ENCODE assay signal across 8 cellular contexts in the genomic region with DNA sequence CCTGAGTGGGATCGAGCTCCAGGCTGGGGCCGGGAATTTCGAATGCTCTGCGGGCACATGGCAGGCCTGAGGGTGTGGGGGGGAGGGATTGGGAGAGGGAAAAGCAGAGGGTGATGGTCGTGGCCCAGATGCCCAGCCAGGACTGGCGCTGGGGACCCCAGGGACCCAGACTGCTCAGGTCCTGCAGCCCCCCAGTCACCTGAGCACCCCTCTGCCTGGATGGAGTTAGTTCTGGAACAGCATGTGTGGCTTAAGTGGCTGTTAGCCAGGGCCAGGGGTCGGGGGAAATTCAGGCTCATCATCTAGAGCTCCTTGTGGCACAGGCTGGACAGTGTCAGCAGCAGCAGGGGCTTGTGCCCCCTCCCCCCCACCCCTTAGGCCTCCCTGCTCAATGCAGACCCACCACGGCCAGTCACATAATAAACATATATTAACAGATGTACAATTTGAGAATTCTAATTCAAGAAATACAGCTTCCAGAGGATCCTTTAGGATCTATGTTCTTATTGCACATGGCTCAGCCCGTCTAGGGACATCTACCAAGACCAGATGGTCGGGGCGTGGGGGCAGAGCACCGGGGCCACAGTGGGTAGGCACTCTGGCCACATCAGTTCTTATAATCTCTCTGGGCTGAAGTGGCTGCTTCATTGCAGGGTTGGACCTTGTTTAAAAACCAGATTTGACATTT. TPM values are rescaled to one million over a fixed set of nuclear protein-coding genes. Genes with fewer than 3 reads are reported as not detected.
DNase-seq lines count a peak whose midpoint lies in the region; ATAC-seq and TF ChIP-seq lines count a peak whose summit lies in the region.

No MANE protein-coding gene starts in this region.

- no peak for ATAC-seq in activated CD8-positive, alpha-beta memory T cell treated with anti-CD3 and anti-CD28 coated beads, Interleukin-2, amount 10 ng/mL, durations not matched to agents 7 days and 5 days
- no peak for ATAC-seq in activated naive CD8-positive, alpha-beta T cell treated with anti-CD3 and anti-CD28 coated beads, Interleukin-2, amount 10 ng/mL, durations not matched to agents 7 days and 5 days (ENCODE audit: low read depth)
- ATAC-seq in lower lobe of right lung (no peak), thoracic aorta (ENCODE audit: insufficient number of reproducible peaks, low FRiP score, low read depth) (no peak), GM19328 (IDR thresholded peaks at IDR 0.05; ENCODE audit: unreplicated experiment) (no peak)

- CTCF ChIA-PET in activated CD8-positive, alpha-beta memory T cell treated with anti-CD3 and anti-CD28 coated beads, Interleukin-2, amount 10 ng/mL, durations not matched to agents 7 days and 5 days (lab: Charles Lee): interaction anchor here (0.9 to 12.6 kb wide), 20 partner anchors 8 to 284 kb away, joined by 3 to 141 read pairs (median 6); a partner anchor contains a TSS

- TF ChIP-seq CTCF in lower lobe of right lung (IDR thresholded peaks at IDR 0.05) (no peak), thoracic aorta (IDR thresholded peaks at IDR 0.05) (no peak)

- no peaks in the 10 kb centered on the region for H3K9me3 Mint-ChIP-seq in activated CD8-positive, alpha-beta memory T cell treated with anti-CD3 and anti-CD28 coated beads, Interleukin-2, amount 10 ng/mL, durations not matched to agents 7 days and 5 days (ENCODE audit: low read depth)
- no peaks in the 10 kb centered on the region for H3K9me3 Mint-ChIP-seq in activated naive CD8-positive, alpha-beta T cell treated with anti-CD3 and anti-CD28 coated beads, Interleukin-2, amount 10 ng/mL, durations not matched to agents 7 days and 5 days

- H3K4me1 Mint-ChIP-seq in activated CD8-positive, alpha-beta memory T cell treated with anti-CD3 and anti-CD28 coated beads, Interleukin-2, amount 10 ng/mL, durations not matched to agents 7 days and 5 days: peaks cover 94% of the 10 kb centered on the region
- peaks cover 77% of the 10 kb centered on the region for H3K4me1 Mint-ChIP-seq in activated naive CD8-positive, alpha-beta T cell treated with anti-CD3 and anti-CD28 coated beads, Interleukin-2, amount 10 ng/mL, durations not matched to agents 7 days and 5 days

- H3K9me3 ChIP-seq in lower lobe of right lung (no peaks in the 10 kb centered on the region), thoracic aorta (no peaks in the 10 kb centered on the region)

- no peaks in the 10 kb centered on the region for H3K27me3 ChIP-seq in lower lobe of right lung (ENCODE audit: low read depth)
- H3K27me3 ChIP-seq in thoracic aorta (replicated peaks; ENCODE audit: insufficient read depth): no peaks in the 10 kb centered on the region

- H3K27ac Mint-ChIP-seq in activated CD8-positive, alpha-beta memory T cell treated with anti-CD3 and anti-CD28 coated beads, Interleukin-2, amount 10 ng/mL, durations not matched to agents 7 days and 5 days: peak overlapping the region; percentile 92
- peak overlapping the region; percentile 100 for H3K27ac Mint-ChIP-seq in activated naive CD8-positive, alpha-beta T cell treated with anti-CD3 and anti-CD28 coated beads, Interleukin-2, amount 10 ng/mL, durations not matched to agents 7 days and 5 days

- DNase-seq in activated CD8-positive, alpha-beta memory T cell treated with anti-CD3 and anti-CD28 coated beads, Interleukin-2, amount 10 ng/mL, durations not matched to agents 7 days and 5 days: no peak
- no peak for DNase-seq in activated CD8-positive, alpha-beta memory T cell treated with anti-CD3 and anti-CD28 coated beads for 24 hours
- DNase-seq in activated naive CD8-positive, alpha-beta T cell treated with anti-CD3 and anti-CD28 coated beads, Interleukin-2, amount 10 ng/mL, durations not matched to agents 7 days and 5 days: no peak
- DNase-seq in lower lobe of right lung (no peak), thoracic aorta (ENCODE audit: low spot score) (no peak), NCI-H2081 (lab: John Stamatoyannopoulos, UW) (no peak), cerebellar cortex (ENCODE audit: low spot score) (no peak)

- H3K36me3 Mint-ChIP-seq in activated CD8-positive, alpha-beta memory T cell treated with anti-CD3 and anti-CD28 coated beads, Interleukin-2, amount 10 ng/mL, durations not matched to agents 7 days and 5 days: peaks cover 13% of the 10 kb centered on the region
- H3K36me3 Mint-ChIP-seq in activated naive CD8-positive, alpha-beta T cell treated with anti-CD3 and anti-CD28 coated beads, Interleukin-2, amount 10 ng/mL, durations not matched to agents 7 days and 5 days: peaks cover 6% of the 10 kb centered on the region

- H3K36me3 ChIP-seq in lower lobe of right lung (peaks cover 33% of the 10 kb centered on the region), thoracic aorta (peaks cover 7% of the 10 kb centered on the region)

- H3K27ac ChIP-seq in lower lobe of right lung (peak overlapping the region; percentile 94), thoracic aorta (peak overlapping the region; percentile 5 to 50)

- no peaks in the 10 kb centered on the region for H3K27me3 Mint-ChIP-seq in activated CD8-positive, alpha-beta memory T cell treated with anti-CD3 and anti-CD28 coated beads, Interleukin-2, amount 10 ng/mL, durations not matched to agents 7 days and 5 days
- no peaks in the 10 kb centered on the region for H3K27me3 Mint-ChIP-seq in activated naive CD8-positive, alpha-beta T cell treated with anti-CD3 and anti-CD28 coated beads, Interleukin-2, amount 10 ng/mL, durations not matched to agents 7 days and 5 days

- H3K4me3 Mint-ChIP-seq in activated CD8-positive, alpha-beta memory T cell treated with anti-CD3 and anti-CD28 coated beads, Interleukin-2, amount 10 ng/mL, durations not matched to agents 7 days and 5 days: peak overlapping the region; percentile 54
- peak overlapping the region; percentile 91 for H3K4me3 Mint-ChIP-seq in activated naive CD8-positive, alpha-beta T cell treated with anti-CD3 and anti-CD28 coated beads, Interleukin-2, amount 10 ng/mL, durations not matched to agents 7 days and 5 days

- H3K4me1 ChIP-seq in lower lobe of right lung: peaks cover 99% of the 10 kb centered on the region
- H3K4me1 ChIP-seq in thoracic aorta (ENCODE audit: control insufficient read depth in 1 of 2, low read depth in 2 of 2): peaks cover 56 to 86% of the 10 kb centered on the region in 2 donors

- H3K4me3 ChIP-seq in lower lobe of right lung (peak overlapping the region; percentile 14), thoracic aorta (peak overlapping the region; percentile 48)

- POLR2A ChIA-PET in activated naive CD8-positive, alpha-beta T cell treated with anti-CD3 and anti-CD28 coated beads, Interleukin-2, amount 10 ng/mL, durations not matched to agents 7 days and 5 days (lab: Charles Lee): interaction anchor here (1.0 to 32.2 kb wide), 10 partner anchors 35 to 290 kb away, joined by 3 to 1812 read pairs (median 8); a partner anchor contains a TSS

- intact Hi-C loops in lower lobe of right lung (cut with DNase I): no loop called here

RNA-seq across cellular contexts. Expression of a gene that starts 22.2 kb away (rescaled TPM):
- 10 to 100 TPM; 25.5 to 31.4 TPM for total RNA-seq in activated CD8-positive, alpha-beta memory T cell treated with anti-CD3 and anti-CD28 coated beads, Interleukin-2, amount 10 ng/mL, durations not matched to agents 7 days and 5 days
- 10 to 100 TPM; 24.3 to 26.5 TPM for total RNA-seq in activated naive CD8-positive, alpha-beta T cell treated with anti-CD3 and anti-CD28 coated beads, Interleukin-2, amount 10 ng/mL, durations not matched to agents 7 days and 5 days
- total RNA-seq in lower lobe of right lung (44.7 TPM), thoracic aorta (10 to 100 TPM; 33.3 to 39.5 TPM)

RNA-seq across cellular contexts. Expression of a gene that starts 58.8 kb away (rescaled TPM):
- total RNA-seq in activated CD8-positive, alpha-beta memory T cell treated with anti-CD3 and anti-CD28 coated beads, Interleukin-2, amount 10 ng/mL, durations not matched to agents 7 days and 5 days: 100 to 1,000 TPM; 291 to 293 TPM
- total RNA-seq in activated naive CD8-positive, alpha-beta T cell treated with anti-CD3 and anti-CD28 coated beads, Interleukin-2, amount 10 ng/mL, durations not matched to agents 7 days and 5 days: 100 to 1,000 TPM; 150 to 159 TPM
- total RNA-seq in lower lobe of right lung: 161 TPM
- total RNA-seq in thoracic aorta: 100 to 1,000 TPM; 163 to 374 TPM
